ENCODE assay signal across 9 cellular contexts in the genomic region with DNA sequence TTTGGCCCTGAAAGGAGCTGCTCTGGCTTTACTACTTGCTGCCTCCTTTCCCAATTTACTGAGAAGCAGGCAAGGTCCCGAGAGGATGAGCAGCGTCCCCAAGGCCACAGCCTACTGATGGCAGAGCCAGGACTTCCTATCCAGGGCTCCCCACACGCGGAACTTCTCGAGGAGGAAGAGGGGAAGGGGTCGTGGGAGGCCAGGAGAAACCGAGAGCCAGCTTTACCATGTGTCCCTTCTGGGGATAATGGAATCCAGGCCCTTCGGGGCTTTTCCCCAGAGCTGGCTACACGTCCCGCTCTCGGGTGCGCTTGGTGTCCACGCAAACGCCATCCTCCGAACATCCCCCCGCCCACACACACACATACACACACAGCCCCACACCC. TPM values are rescaled to one million over a fixed set of nuclear protein-coding genes. Genes with fewer than 3 reads are reported as not detected.
DNase-seq lines count a peak whose midpoint lies in the region; ATAC-seq and TF ChIP-seq lines count a peak whose summit lies in the region.
"Had no signal": no experiment of that assay in that cellular context is flagged by ENCODE, and none has a peak within 500 bp of the region (broad histone marks: within the 10 kb centered on the region; RNA-seq: fewer than 3 reads in every experiment).

No MANE protein-coding gene starts in this region.

- H3K27ac Mint-ChIP-seq in progenitor cell of endocrine pancreas: peak overlapping the region; percentile 95

- no peak for TF ChIP-seq CTCF in fibroblast of mammary gland (conservative IDR thresholded peaks at IDR 0.05; ENCODE audit: control insufficient read depth, insufficient read depth, low read depth, low read length)
- TF ChIP-seq CTCF in progenitor cell of endocrine pancreas (IDR thresholded peaks at IDR 0.05; ENCODE audit: unreplicated experiment): no peak

- no peaks in the 10 kb centered on the region for H3K36me3 Mint-ChIP-seq in progenitor cell of endocrine pancreas (ENCODE audit: insufficient read depth)

- no peak for TF ChIP-seq POLR2A in GM18505 (IDR thresholded peaks at IDR 0.05; ENCODE audit: borderline replicate concordance, extremely low read depth, insufficient read depth, insufficient read length)

- H3K4me3 ChIP-seq in fibroblast of mammary gland (ENCODE audit: control insufficient read depth, low read depth, low read length): peak overlapping the region; percentile 90

- DNase-seq in GM04504 (ENCODE audit: low read depth): peak; percentile 62
- DNase-seq in fibroblast of mammary gland (ENCODE audit: low read depth): no peak
- DNase-seq in progenitor cell of endocrine pancreas (ENCODE audit: low spot score, unreplicated experiment): no peak
- no peak for DNase-seq in NCI-H1694 treated with DMSO at 0.1 percent for 48 hours (lab: John Stamatoyannopoulos, UW)
- DNase-seq: GOT3 had no signal

- H3K4me3 Mint-ChIP-seq in progenitor cell of endocrine pancreas (ENCODE audit: low read depth): peak overlapping the region; percentile 82

- H3K4me1 Mint-ChIP-seq in progenitor cell of endocrine pancreas (ENCODE audit: low read depth): peaks cover 20% of the 10 kb centered on the region

- ATAC-seq in SK-N-SH treated with all-trans-retinoic acid at 6 μM for 48 hours (no peak; the same call in 2 of the 3 replicates), HG03159 (IDR thresholded peaks at IDR 0.05; ENCODE audit: unreplicated experiment) (no peak), GM18505 (IDR thresholded peaks at IDR 0.05; ENCODE audit: unreplicated experiment) (no peak), GM19351 (IDR thresholded peaks at IDR 0.05; ENCODE audit: unreplicated experiment) (no peak)

- H3K27me3 Mint-ChIP-seq in progenitor cell of endocrine pancreas: peaks cover 52% of the 10 kb centered on the region

- no peaks in the 10 kb centered on the region for H3K9me3 Mint-ChIP-seq in progenitor cell of endocrine pancreas (ENCODE audit: low read depth)

TF ChIP-seq in SK-N-SH treated with all-trans-retinoic acid at 6 μM for 48 hours, 23 proteins besides CTCF, POLR2A, EP300 and RAD21:
- TF ChIP-seq, protein P1, sequence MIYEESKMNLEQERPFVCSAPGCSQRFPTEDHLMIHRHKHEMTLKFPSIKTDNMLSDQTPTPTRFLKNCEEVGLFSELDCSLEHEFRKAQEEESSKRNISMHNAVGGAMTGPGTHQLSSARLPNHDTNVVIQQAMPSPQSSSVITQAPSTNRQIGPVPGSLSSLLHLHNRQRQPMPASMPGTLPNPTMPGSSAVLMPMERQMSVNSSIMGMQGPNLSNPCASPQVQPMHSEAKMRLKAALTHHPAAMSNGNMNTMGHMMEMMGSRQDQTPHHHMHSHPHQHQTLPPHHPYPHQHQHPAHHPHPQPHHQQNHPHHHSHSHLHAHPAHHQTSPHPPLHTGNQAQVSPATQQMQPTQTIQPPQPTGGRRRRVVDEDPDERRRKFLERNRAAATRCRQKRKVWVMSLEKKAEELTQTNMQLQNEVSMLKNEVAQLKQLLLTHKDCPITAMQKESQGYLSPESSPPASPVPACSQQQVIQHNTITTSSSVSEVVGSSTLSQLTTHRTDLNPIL (CRISPR knock-in tag; IDR thresholded peaks at IDR 0.05; ENCODE audit: low read depth): peak; percentile 68; the same call in 1 of the 2 replicates
- TF ChIP-seq ZNF565 (CRISPR knock-in tag; conservative IDR thresholded peaks at IDR 0.05; ENCODE audit: low read depth): 0 out of 2 replicates have a peak, but pooled peaks have one; percentile 5
- no peak for TF ChIP-seq PPARA (CRISPR knock-in tag; IDR thresholded peaks at IDR 0.05; ENCODE audit: borderline replicate concordance)
- TF ChIP-seq CSDC2 (CRISPR knock-in tag; IDR thresholded peaks at IDR 0.05): no peak; the same call in 1 of the 2 replicates
- TF ChIP-seq, protein P2, sequence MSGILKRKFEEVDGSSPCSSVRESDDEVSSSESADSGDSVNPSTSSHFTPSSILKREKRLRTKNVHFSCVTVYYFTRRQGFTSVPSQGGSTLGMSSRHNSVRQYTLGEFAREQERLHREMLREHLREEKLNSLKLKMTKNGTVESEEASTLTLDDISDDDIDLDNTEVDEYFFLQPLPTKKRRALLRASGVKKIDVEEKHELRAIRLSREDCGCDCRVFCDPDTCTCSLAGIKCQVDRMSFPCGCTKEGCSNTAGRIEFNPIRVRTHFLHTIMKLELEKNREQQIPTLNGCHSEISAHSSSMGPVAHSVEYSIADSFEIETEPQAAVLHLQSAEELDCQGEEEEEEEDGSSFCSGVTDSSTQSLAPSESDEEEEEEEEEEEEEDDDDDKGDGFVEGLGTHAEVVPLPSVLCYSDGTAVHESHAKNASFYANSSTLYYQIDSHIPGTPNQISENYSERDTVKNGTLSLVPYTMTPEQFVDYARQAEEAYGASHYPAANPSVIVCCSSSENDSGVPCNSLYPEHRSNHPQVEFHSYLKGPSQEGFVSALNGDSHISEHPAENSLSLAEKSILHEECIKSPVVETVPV (CRISPR knock-in tag; IDR thresholded peaks at IDR 0.05): no peak
- no peak for TF ChIP-seq ZFP30 (CRISPR knock-in tag; IDR thresholded peaks at IDR 0.05)
- no peak for TF ChIP-seq BACH2 (CRISPR knock-in tag; IDR thresholded peaks at IDR 0.05; ENCODE audit: borderline replicate concordance)
- no peak for TF ChIP-seq TCF4 (CRISPR knock-in tag; IDR thresholded peaks at IDR 0.05; ENCODE audit: borderline replicate concordance)
- no peak for TF ChIP-seq SNAI2 (CRISPR knock-in tag; IDR thresholded peaks at IDR 0.05)
- no peak for TF ChIP-seq RARB (CRISPR knock-in tag; IDR thresholded peaks at IDR 0.05)

RNA-seq across cellular contexts. Expression of a gene that starts 4.3 kb away (rescaled TPM):
- 62.8 and 64.3 TPM in 2 replicates for total RNA-seq in progenitor cell of endocrine pancreas
